Comparison of ENCODE assay signal across 17 cellular contexts in genomic region chr6:33837971-33838665, GRCh38. TPM values are rescaled to one million over a fixed set of nuclear protein-coding genes. Genes with fewer than 3 reads are reported as not detected.
DNase-seq lines count a peak whose midpoint lies in the region; ATAC-seq and TF ChIP-seq lines count a peak whose summit lies in the region.
"Had no signal": no experiment of that assay in that cellular context is flagged by ENCODE, and none has a peak within 500 bp of the region (broad histone marks: within the 10 kb centered on the region; RNA-seq: fewer than 3 reads in every experiment).

No MANE protein-coding gene starts in this region.

- peak overlapping the region; percentile 37 for H3K27ac Mint-ChIP-seq in activated T-helper 1 cell treated with anti-CD3 and anti-CD28 coated beads, Interleukin-12 subunit alpha, Interleukin-12 subunit beta, Interleukin-2, Interleukin-4 antibody, amounts not matched to agents 30 ng/mL and 10 ng/mL and 1 ng/mL, durations not matched to agents 14 hours and 24 hours and 36 hours
- H3K27ac Mint-ChIP-seq in effector memory CD8-positive, alpha-beta T cell, result no peak overlapping the region
- H3K27ac Mint-ChIP-seq: progenitor cell of endocrine pancreas had no signal

- WGBS in testis, 2 donors, result 46 to 48% methylated on average over 6 to 12 of the region's 12 CpGs

- no peak overlapping the region for H3K4me3 Mint-ChIP-seq in activated T-helper 1 cell treated with anti-CD3 and anti-CD28 coated beads, Interleukin-12 subunit alpha, Interleukin-12 subunit beta, Interleukin-2, Interleukin-4 antibody, amounts not matched to agents 30 ng/mL and 10 ng/mL and 1 ng/mL, durations not matched to agents 14 hours and 24 hours and 36 hours
- H3K4me3 Mint-ChIP-seq in effector memory CD8-positive, alpha-beta T cell, result no peak overlapping the region
- H3K4me3 Mint-ChIP-seq: activated T-cell treated with anti-CD3 and anti-CD28 coated beads, Interleukin-2, amount 50 U/mL, for 4 hours had no signal

- H3K27ac ChIP-seq in testis, result no peak overlapping the region
- H3K27ac ChIP-seq: stomach had no signal

- ATAC-seq in effector memory CD8-positive, alpha-beta T cell (replicated peaks), result no peak
- ATAC-seq: activated T-cell treated with anti-CD3 and anti-CD28 coated beads, Interleukin-2, amount 50 U/mL, for 4 hours had no signal

- TF ChIP-seq CTCF in testis (IDR thresholded peaks at IDR 0.05), result no peak

- DNase-seq in NCI-H82 (lab: John Stamatoyannopoulos, UW) (peak; percentile 51), NCI-H82 treated with DMSO at 0.1 percent for 48 hours (lab: John Stamatoyannopoulos, UW; ENCODE audit: unreplicated experiment) (no peak), iPS-NIHi11 (ENCODE audit: low spot score) (peak; percentile 53), testis (peak; percentile 57), NOMO-1 treated with dmso at 0.1 percent for 144 hours (lab: John Stamatoyannopoulos, UW; ENCODE audit: unreplicated experiment) (no peak)
- no peak for DNase-seq in activated T-helper 1 cell treated with anti-CD3 and anti-CD28 coated beads, Interleukin-12 subunit alpha, Interleukin-12 subunit beta, Interleukin-2, Interleukin-4 antibody, amounts not matched to agents 30 ng/mL and 10 ng/mL and 1 ng/mL, durations not matched to agents 14 hours and 24 hours and 36 hours (ENCODE audit: low spot score)
- no peak for DNase-seq in effector memory CD8-positive, alpha-beta T cell
- DNase-seq in stimulated activated CD4-positive, alpha-beta T cell treated with anti-CD3 and anti-CD28 coated beads, Interleukin-2, amount 100 ng/mL, for 48 hours, result no peak
- DNase-seq: activated T-cell treated with anti-CD3 and anti-CD28 coated beads, Interleukin-2, amount 50 U/mL, for 4 hours; NCI-H2029; stimulated activated CD4-positive, alpha-beta T cell treated with anti-CD3 and anti-CD28 coated beads, Interleukin-4, amount 100 ng/mL, for 24 hours; stomach had no signal

- H3K27me3 Mint-ChIP-seq in activated T-helper 1 cell treated with anti-CD3 and anti-CD28 coated beads, Interleukin-12 subunit alpha, Interleukin-12 subunit beta, Interleukin-2, Interleukin-4 antibody, amounts not matched to agents 30 ng/mL and 10 ng/mL and 1 ng/mL, durations not matched to agents 14 hours and 24 hours and 36 hours (ENCODE audit: insufficient read depth), result peaks cover 11% of the 10 kb centered on the region
- H3K27me3 Mint-ChIP-seq in effector memory CD8-positive, alpha-beta T cell, result peaks cover 15 to 56% of the 10 kb centered on the region in 2 donors

- H3K36me3 Mint-ChIP-seq in activated T-helper 1 cell treated with anti-CD3 and anti-CD28 coated beads, Interleukin-12 subunit alpha, Interleukin-12 subunit beta, Interleukin-2, Interleukin-4 antibody, amounts not matched to agents 30 ng/mL and 10 ng/mL and 1 ng/mL, durations not matched to agents 14 hours and 24 hours and 36 hours (ENCODE audit: low read depth), result no peaks in the 10 kb centered on the region
- no peaks in the 10 kb centered on the region for H3K36me3 Mint-ChIP-seq in effector memory CD8-positive, alpha-beta T cell (ENCODE audit: insufficient read depth)

- no peak for TF ChIP-seq POLR2A in testis (IDR thresholded peaks at IDR 0.05)

- peaks cover 21% of the 10 kb centered on the region for H3K4me1 ChIP-seq in testis

- H3K27me3 ChIP-seq in testis, result no peaks in the 10 kb centered on the region

- no peaks in the 10 kb centered on the region for H3K9me3 Mint-ChIP-seq in activated T-helper 1 cell treated with anti-CD3 and anti-CD28 coated beads, Interleukin-12 subunit alpha, Interleukin-12 subunit beta, Interleukin-2, Interleukin-4 antibody, amounts not matched to agents 30 ng/mL and 10 ng/mL and 1 ng/mL, durations not matched to agents 14 hours and 24 hours and 36 hours
- peaks cover 0 to 6% of the 10 kb centered on the region in 2 donors for H3K9me3 Mint-ChIP-seq in effector memory CD8-positive, alpha-beta T cell

- intact Hi-C loops in activated T-helper 1 cell treated with anti-CD3 and anti-CD28 coated beads, Interleukin-12 subunit alpha, Interleukin-12 subunit beta, Interleukin-2, Interleukin-4 antibody, amounts not matched to agents 30 ng/mL and 10 ng/mL and 1 ng/mL, durations not matched to agents 14 hours and 24 hours and 36 hours (cut with micrococcal nuclease), result no loop called here
- intact Hi-C loops in testis (cut with DNase I; ENCODE audit: low total_unique reads), result no loop called here

- H3K4me3 ChIP-seq in testis, result no peak overlapping the region
- H3K4me3 ChIP-seq: stomach had no signal

- H3K4me1 Mint-ChIP-seq in activated T-helper 1 cell treated with anti-CD3 and anti-CD28 coated beads, Interleukin-12 subunit alpha, Interleukin-12 subunit beta, Interleukin-2, Interleukin-4 antibody, amounts not matched to agents 30 ng/mL and 10 ng/mL and 1 ng/mL, durations not matched to agents 14 hours and 24 hours and 36 hours (ENCODE audit: low read depth), result peaks cover 20% of the 10 kb centered on the region
- peaks cover 13 to 15% of the 10 kb centered on the region in 2 donors for H3K4me1 Mint-ChIP-seq in effector memory CD8-positive, alpha-beta T cell (ENCODE audit: low read depth in 2 of 2)

- no peaks in the 10 kb centered on the region for H3K9me3 ChIP-seq in testis

- H3K36me3 ChIP-seq in testis (ENCODE audit: low read depth, missing control alignments), result no peaks in the 10 kb centered on the region
- H3K36me3 ChIP-seq: stomach had no signal

RNA-seq across cellular contexts. Expression of gene MLN, which starts 34.3 kb away (rescaled TPM):
- total RNA-seq in activated T-helper 1 cell treated with anti-CD3 and anti-CD28 coated beads, Interleukin-12 subunit alpha, Interleukin-12 subunit beta, Interleukin-2, Interleukin-4 antibody, amounts not matched to agents 30 ng/mL and 10 ng/mL and 1 ng/mL, durations not matched to agents 14 hours and 24 hours and 36 hours, result not detected in 2 replicates
- not detected for total RNA-seq in testis
- polyA plus RNA-seq in testis (ENCODE audit: insufficient read depth, low read depth, low replicate concordance), result not detected
- total RNA-seq: activated T-cell treated with anti-CD3 and anti-CD28 coated beads, Interleukin-2, amount 50 U/mL, for 4 hours; cardiac septum; frontal cortex; G401; lower leg skin; progenitor cell of endocrine pancreas; stomach had no signal
- polyA plus RNA-seq: stomach had no signal

RNA-seq across cellular contexts. Expression of gene LEMD2, which starts 49.2 kb away (rescaled TPM):
- 63.6 and 64.4 TPM in 2 replicates for total RNA-seq in activated T-helper 1 cell treated with anti-CD3 and anti-CD28 coated beads, Interleukin-12 subunit alpha, Interleukin-12 subunit beta, Interleukin-2, Interleukin-4 antibody, amounts not matched to agents 30 ng/mL and 10 ng/mL and 1 ng/mL, durations not matched to agents 14 hours and 24 hours and 36 hours
- total RNA-seq in testis, result 10 to 100 TPM; 71.2 to 77.0 TPM
- 89.5 TPM for polyA plus RNA-seq in testis (ENCODE audit: insufficient read depth, low read depth, low replicate concordance)

Comparison
In these comparisons a context has a peak if more than half of its experiments do, and no peak if none do; other contexts are left out.
1. DNase-seq: peak in NCI-H82 (single experiment), iPS-NIHi11 (single experiment) and testis (single experiment); none in NCI-H82 treated with DMSO at 0.1 percent for 48 hours (single experiment), activated T-helper 1 cell treated with anti-CD3 and anti-CD28 coated beads, Interleukin-12 subunit alpha, Interleukin-12 subunit beta, Interleukin-2, Interleukin-4 antibody, amounts not matched to agents 30 ng/mL and 10 ng/mL and 1 ng/mL, durations not matched to agents 14 hours and 24 hours and 36 hours (single experiment), effector memory CD8-positive, alpha-beta T cell (0 of 3), NOMO-1 treated with dmso at 0.1 percent for 144 hours (single experiment) and stimulated activated CD4-positive, alpha-beta T cell treated with anti-CD3 and anti-CD28 coated beads, Interleukin-2, amount 100 ng/mL, for 48 hours (0 of 2).